Comparison of ENCODE assay signal across 1 cellular context in the genomic region with DNA sequence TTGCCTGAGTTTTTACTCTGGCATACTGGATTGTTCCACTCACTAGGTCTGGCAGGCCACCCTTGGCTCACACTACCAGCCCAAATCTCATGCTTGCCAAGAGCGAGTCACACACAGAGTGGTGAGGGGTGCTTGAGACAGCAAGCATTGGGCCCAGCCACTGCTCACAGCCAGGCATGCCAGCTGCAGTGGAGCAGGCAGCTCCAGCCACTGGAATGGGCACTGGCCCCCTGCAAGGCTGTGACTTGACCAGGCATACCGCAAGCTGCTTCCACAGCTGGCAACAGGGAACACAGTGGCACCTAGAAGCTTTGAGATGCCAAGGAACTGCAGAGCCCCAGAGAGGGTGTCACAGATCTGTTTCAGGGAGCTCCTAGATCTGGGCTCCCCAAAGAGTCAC.
TF ChIP-seq lines count a peak whose summit lies in the region.

No MANE protein-coding gene starts in this region.

TF ChIP-seq in GM23338, 12 proteins besides CTCF, POLR2A, EP300 and RAD21 (continued from another document):
- TF ChIP-seq, protein P1, sequence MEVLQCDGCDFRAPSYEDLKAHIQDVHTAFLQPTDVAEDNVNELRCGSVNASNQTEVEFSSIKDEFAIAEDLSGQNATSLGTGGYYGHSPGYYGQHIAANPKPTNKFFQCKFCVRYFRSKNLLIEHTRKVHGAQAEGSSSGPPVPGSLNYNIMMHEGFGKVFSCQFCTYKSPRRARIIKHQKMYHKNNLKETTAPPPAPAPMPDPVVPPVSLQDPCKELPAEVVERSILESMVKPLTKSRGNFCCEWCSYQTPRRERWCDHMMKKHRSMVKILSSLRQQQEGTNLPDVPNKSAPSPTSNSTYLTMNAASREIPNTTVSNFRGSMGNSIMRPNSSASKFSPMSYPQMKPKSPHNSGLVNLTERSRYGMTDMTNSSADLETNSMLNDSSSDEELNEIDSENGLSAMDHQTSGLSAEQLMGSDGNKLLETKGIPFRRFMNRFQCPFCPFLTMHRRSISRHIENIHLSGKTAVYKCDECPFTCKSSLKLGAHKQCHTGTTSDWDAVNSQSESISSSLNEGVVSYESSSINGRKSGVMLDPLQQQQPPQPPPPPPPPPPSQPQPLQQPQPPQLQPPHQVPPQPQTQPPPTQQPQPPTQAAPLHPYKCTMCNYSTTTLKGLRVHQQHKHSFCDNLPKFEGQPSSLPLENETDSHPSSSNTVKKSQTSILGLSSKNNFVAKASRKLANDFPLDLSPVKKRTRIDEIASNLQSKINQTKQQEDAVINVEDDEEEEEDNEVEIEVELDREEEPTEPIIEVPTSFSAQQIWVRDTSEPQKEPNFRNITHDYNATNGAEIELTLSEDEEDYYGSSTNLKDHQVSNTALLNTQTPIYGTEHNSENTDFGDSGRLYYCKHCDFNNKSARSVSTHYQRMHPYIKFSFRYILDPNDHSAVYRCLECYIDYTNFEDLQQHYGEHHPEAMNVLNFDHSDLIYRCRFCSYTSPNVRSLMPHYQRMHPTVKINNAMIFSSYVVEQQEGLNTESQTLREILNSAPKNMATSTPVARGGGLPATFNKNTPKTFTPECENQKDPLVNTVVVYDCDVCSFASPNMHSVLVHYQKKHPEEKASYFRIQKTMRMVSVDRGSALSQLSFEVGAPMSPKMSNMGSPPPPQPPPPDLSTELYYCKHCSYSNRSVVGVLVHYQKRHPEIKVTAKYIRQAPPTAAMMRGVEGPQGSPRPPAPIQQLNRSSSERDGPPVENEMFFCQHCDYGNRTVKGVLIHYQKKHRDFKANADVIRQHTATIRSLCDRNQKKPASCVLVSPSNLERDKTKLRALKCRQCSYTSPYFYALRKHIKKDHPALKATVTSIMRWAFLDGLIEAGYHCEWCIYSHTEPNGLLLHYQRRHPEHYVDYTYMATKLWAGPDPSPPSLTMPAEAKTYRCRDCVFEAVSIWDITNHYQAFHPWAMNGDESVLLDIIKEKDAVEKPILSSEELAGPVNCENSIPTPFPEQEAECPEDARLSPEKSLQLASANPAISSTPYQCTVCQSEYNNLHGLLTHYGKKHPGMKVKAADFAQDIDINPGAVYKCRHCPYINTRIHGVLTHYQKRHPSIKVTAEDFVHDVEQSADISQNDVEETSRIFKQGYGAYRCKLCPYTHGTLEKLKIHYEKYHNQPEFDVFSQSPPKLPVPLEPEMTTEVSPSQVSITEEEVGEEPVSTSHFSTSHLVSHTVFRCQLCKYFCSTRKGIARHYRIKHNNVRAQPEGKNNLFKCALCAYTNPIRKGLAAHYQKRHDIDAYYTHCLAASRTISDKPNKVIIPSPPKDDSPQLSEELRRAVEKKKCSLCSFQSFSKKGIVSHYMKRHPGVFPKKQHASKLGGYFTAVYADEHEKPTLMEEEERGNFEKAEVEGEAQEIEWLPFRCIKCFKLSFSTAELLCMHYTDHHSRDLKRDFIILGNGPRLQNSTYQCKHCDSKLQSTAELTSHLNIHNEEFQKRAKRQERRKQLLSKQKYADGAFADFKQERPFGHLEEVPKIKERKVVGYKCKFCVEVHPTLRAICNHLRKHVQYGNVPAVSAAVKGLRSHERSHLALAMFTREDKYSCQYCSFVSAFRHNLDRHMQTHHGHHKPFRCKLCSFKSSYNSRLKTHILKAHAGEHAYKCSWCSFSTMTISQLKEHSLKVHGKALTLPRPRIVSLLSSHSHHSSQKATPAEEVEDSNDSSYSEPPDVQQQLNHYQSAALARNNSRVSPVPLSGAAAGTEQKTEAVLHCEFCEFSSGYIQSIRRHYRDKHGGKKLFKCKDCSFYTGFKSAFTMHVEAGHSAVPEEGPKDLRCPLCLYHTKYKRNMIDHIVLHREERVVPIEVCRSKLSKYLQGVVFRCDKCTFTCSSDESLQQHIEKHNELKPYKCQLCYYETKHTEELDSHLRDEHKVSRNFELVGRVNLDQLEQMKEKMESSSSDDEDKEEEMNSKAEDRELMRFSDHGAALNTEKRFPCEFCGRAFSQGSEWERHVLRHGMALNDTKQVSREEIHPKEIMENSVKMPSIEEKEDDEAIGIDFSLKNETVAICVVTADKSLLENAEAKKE (CRISPR knock-in tag; IDR thresholded peaks at IDR 0.05): no peak
- TF ChIP-seq STAT1 (IDR thresholded peaks at IDR 0.05; ENCODE audit: unreplicated experiment) (no peak), CREB1 (CRISPR knock-in tag; IDR thresholded peaks at IDR 0.05; ENCODE audit: low read depth) (no peak), ZNF331 (CRISPR knock-in tag; IDR thresholded peaks at IDR 0.05; ENCODE audit: low read depth) (no peak), EZH2phosphoT487 (IDR thresholded peaks at IDR 0.05; ENCODE audit: unreplicated experiment) (no peak), EZH2 (IDR thresholded peaks at IDR 0.05; ENCODE audit: low read depth, unreplicated experiment) (no peak), ZNF114 (CRISPR knock-in tag; IDR thresholded peaks at IDR 0.05) (no peak), POLR2AphosphoS5 (IDR thresholded peaks at IDR 0.05; ENCODE audit: low read depth) (no peak), REST (IDR thresholded peaks at IDR 0.05; ENCODE audit: unreplicated experiment) (no peak), JUNB (IDR thresholded peaks at IDR 0.05; ENCODE audit: unreplicated experiment) (no peak), NANOG (IDR thresholded peaks at IDR 0.05; ENCODE audit: borderline replicate concordance) (no peak)
